In genomic region chr16:31004658-31005057, GRCh38 we compare ENCODE assay signal across 29 cellular contexts.
"Had no signal": no experiment of that assay in that cellular context is flagged by ENCODE, and none has a peak within 500 bp of the region (broad histone marks: within the 10 kb centered on the region; RNA-seq: fewer than 3 reads in every experiment).

No MANE protein-coding gene starts in this region.

- H3K79me2 ChIP-seq: hepatocyte had no signal

- H3K9ac ChIP-seq: neural progenitor cell had no signal

- H3K4me2 ChIP-seq: hepatocyte, neural progenitor cell had no signal

- H3K27me3 ChIP-seq: colonic mucosa, neural progenitor cell, testis had no signal

- H3K4me1 Mint-ChIP-seq: memory B cell; stimulated activated memory B cell treated with anti-CD40 and anti-IgM and Interleukin-4, amounts not matched to agents 10 μg/mL and 1 μg/mL and 100 μg/mL, for 72 hours had no signal

- H3K9me3 ChIP-seq: colonic mucosa, esophagus muscularis mucosa, gastroesophageal sphincter, heart left ventricle, psoas muscle, spleen, testis, tibial artery, upper lobe of left lung had no signal

- H3K4me3 Mint-ChIP-seq: dendritic cell treated with granulocyte-macrophage colony-stimulating factor and Interleukin-4, amounts not matched to agents 40 ng/mL and 50 ng/mL, for 4 days; memory B cell; mesothelial cell of epicardium; naive thymus-derived CD4-positive, alpha-beta T cell; nephron; neural progenitor cell; stimulated activated memory B cell treated with anti-CD40 and anti-IgM and Interleukin-4, amounts not matched to agents 10 μg/mL and 1 μg/mL and 100 μg/mL, for 72 hours had no signal

- H3K36me3 ChIP-seq: colonic mucosa, esophagus muscularis mucosa, gastroesophageal sphincter, heart left ventricle, neural progenitor cell, spleen, tibial artery, upper lobe of left lung had no signal

- H3K27ac Mint-ChIP-seq: dendritic cell treated with granulocyte-macrophage colony-stimulating factor and Interleukin-4, amounts not matched to agents 40 ng/mL and 50 ng/mL, for 4 days; memory B cell; mesothelial cell of epicardium; neural progenitor cell had no signal

- H3K27ac ChIP-seq: colonic mucosa, esophagus muscularis mucosa, foreskin keratinocyte, gastroesophageal sphincter, heart left ventricle, hepatocyte, neural progenitor cell, psoas muscle, spleen, testis, tibial artery, upper lobe of left lung had no signal

- DNase-seq: colonic mucosa; effector CD8-positive, alpha-beta T cell; foreskin keratinocyte; kidney; naive thymus-derived CD4-positive, alpha-beta T cell; psoas muscle; spleen; stimulated activated CD4-positive, alpha-beta T cell treated with anti-CD3 and anti-CD28 coated beads, Interleukin-4, amount 100 ng/mL, for 4 hours; stimulated activated naive CD8-positive, alpha-beta T cell treated with anti-CD3 and anti-CD28 coated beads, Interleukin-15, Interleukin-2, amounts not matched to agents 100 U/mL and 50 U/mL, for 24 hours; substantia nigra; testis; tibial artery; upper lobe of left lung had no signal

- ATAC-seq: foreskin keratinocyte; gastroesophageal sphincter; heart left ventricle; left lobe of liver; naive thymus-derived CD4-positive, alpha-beta T cell; psoas muscle; right cardiac atrium; stimulated activated memory B cell treated with anti-CD40 and anti-IgM and Interleukin-4, amounts not matched to agents 10 μg/mL and 1 μg/mL and 100 μg/mL, for 72 hours; stimulated activated naive CD8-positive, alpha-beta T cell treated with anti-CD3 and anti-CD28 coated beads, Interleukin-15, Interleukin-2, amounts not matched to agents 100 U/mL and 50 U/mL, for 24 hours had no signal

- H3K4me1 ChIP-seq: colonic mucosa, esophagus muscularis mucosa, gastroesophageal sphincter, psoas muscle, spleen, upper lobe of left lung had no signal

- FAIRE-seq: endothelial cell of umbilical vein, kidney, urothelium cell line had no signal

- H3K9me3 Mint-ChIP-seq: dendritic cell treated with granulocyte-macrophage colony-stimulating factor and Interleukin-4, amounts not matched to agents 40 ng/mL and 50 ng/mL, for 4 days; memory B cell; mesothelial cell of epicardium; naive thymus-derived CD4-positive, alpha-beta T cell; nephron; neural progenitor cell; stimulated activated memory B cell treated with anti-CD40 and anti-IgM and Interleukin-4, amounts not matched to agents 10 μg/mL and 1 μg/mL and 100 μg/mL, for 72 hours had no signal

- H3K36me3 Mint-ChIP-seq: memory B cell; mesothelial cell of epicardium; naive thymus-derived CD4-positive, alpha-beta T cell; neural progenitor cell; stimulated activated memory B cell treated with anti-CD40 and anti-IgM and Interleukin-4, amounts not matched to agents 10 μg/mL and 1 μg/mL and 100 μg/mL, for 72 hours had no signal

- H3K4me3 ChIP-seq: colonic mucosa, esophagus muscularis mucosa, gastroesophageal sphincter, heart left ventricle, hepatocyte, lung, neural progenitor cell, psoas muscle, skin epidermis, spleen, testis, tibial artery, upper lobe of left lung had no signal

- H2AFZ ChIP-seq: hepatocyte, neural progenitor cell had no signal
